In genomic region chr1:2539312-2539907, GRCh38 we compare ENCODE assay signal across 10 cellular contexts.
DNase-seq lines count a peak whose midpoint lies in the region; ATAC-seq and TF ChIP-seq lines count a peak whose summit lies in the region.
"Had no signal": no experiment of that assay in that cellular context is flagged by ENCODE, and none has a peak within 500 bp of the region (broad histone marks: within the 10 kb centered on the region; RNA-seq: fewer than 3 reads in every experiment).

No MANE protein-coding gene starts in this region.

- no peak overlapping the region for H3K4me2 ChIP-seq in DND-41 (ENCODE audit: insufficient read depth, low read length)

- peaks cover 3% of the 10 kb centered on the region for H3K4me1 Mint-ChIP-seq in memory B cell

- no peaks in the 10 kb centered on the region for H3K36me3 ChIP-seq in DND-41 (ENCODE audit: insufficient read depth, low read length)
- H3K36me3 ChIP-seq: uterus had no signal

- H3K79me2 ChIP-seq in DND-41 (ENCODE audit: insufficient read depth, low read length): no peaks in the 10 kb centered on the region

- no peak overlapping the region for H3K27ac ChIP-seq in DND-41 (ENCODE audit: low read length)
- H3K27ac ChIP-seq: uterus had no signal

- no peak overlapping the region for H2AFZ ChIP-seq in DND-41 (ENCODE audit: low read depth, low read length)

- in situ Hi-C loops in KBM-7 (cut with MboI; ENCODE audit: low pct_unique_long_range_greater_than_20kb, low sequenced_read_pairs): no loop called here

- no peak overlapping the region for H3K9ac ChIP-seq in DND-41 (ENCODE audit: low read depth, low read length)

- H3K27ac Mint-ChIP-seq in memory B cell: no peak overlapping the region

- H3K4me3 ChIP-seq in DND-41 (ENCODE audit: low read depth in 1 of 2, low read length in 2 of 2): no peak overlapping the region
- H3K4me3 ChIP-seq: uterus had no signal

- ATAC-seq in DND-41 (ENCODE audit: insufficient read depth, low read depth) (no peak), memory B cell (ENCODE audit: low read depth) (peak; percentile 67), HG03521 (IDR thresholded peaks at IDR 0.05; ENCODE audit: unreplicated experiment) (no peak), HG03460 (IDR thresholded peaks at IDR 0.05; ENCODE audit: unreplicated experiment) (no peak)

- peaks cover 4% of the 10 kb centered on the region for H3K27me3 ChIP-seq in DND-41 (ENCODE audit: insufficient read depth, low read length, poor library complexity)

- peak; percentile 47 for TF ChIP-seq CTCF in DND-41 (IDR thresholded peaks at IDR 0.05; ENCODE audit: borderline replicate concordance, extremely low read depth, low read length, poor library complexity, severe bottlenecking)

- H4K20me1 ChIP-seq in DND-41 (ENCODE audit: insufficient read depth, low read length): peaks cover 57% of the 10 kb centered on the region

- no peak overlapping the region for H3K4me3 Mint-ChIP-seq in memory B cell

- no peak for DNase-seq in DND-41
- peak; percentile 56 for DNase-seq in KBM-7
- peak; percentile 67 to 74 for DNase-seq in activated T-cell treated with anti-CD3 and anti-CD28 coated beads, Interleukin-2, amount 50 U/mL, for 48 hours
- no peak for DNase-seq in memory B cell (ENCODE audit: low spot score in 2 of 2)
- no peak for DNase-seq in SW480 (ENCODE audit: low spot score)
- no peak for DNase-seq in NCI-H2107 treated with DMSO at 0.1 percent for 48 hours (lab: John Stamatoyannopoulos, UW; ENCODE audit: unreplicated experiment)
- DNase-seq: NCI-H1092 treated with DMSO at 0.1 percent for 48 hours, uterus had no signal

- H3K9me3 ChIP-seq in DND-41 (ENCODE audit: insufficient read depth, low read length, severe bottlenecking): no peaks in the 10 kb centered on the region
- H3K9me3 ChIP-seq: uterus had no signal

- peaks cover 30% of the 10 kb centered on the region for H3K4me1 ChIP-seq in DND-41 (ENCODE audit: insufficient read depth, low read length)

- H3K9me3 Mint-ChIP-seq in memory B cell: no peaks in the 10 kb centered on the region

- no peaks in the 10 kb centered on the region for H3K36me3 Mint-ChIP-seq in memory B cell

- H3K27me3 Mint-ChIP-seq in memory B cell: peaks cover 6% of the 10 kb centered on the region

Comparison
In these comparisons a context has a peak if more than half of its experiments do, and no peak if none do; other contexts are left out.
1. DNase-seq: peak in KBM-7 (single experiment) and activated T-cell treated with anti-CD3 and anti-CD28 coated beads, Interleukin-2, amount 50 U/mL, for 48 hours (2 of 2); none in DND-41 (single experiment), memory B cell (0 of 2), SW480 (single experiment) and NCI-H2107 treated with DMSO at 0.1 percent for 48 hours (single experiment).